14 cellular contexts compared by ENCODE assay signal in genomic region chr11:36195496-36196346, GRCh38.
DNase-seq lines count a peak whose midpoint lies in the region; TF ChIP-seq lines count a peak whose summit lies in the region.
"Had no signal": no experiment of that assay in that cellular context is flagged by ENCODE, and none has a peak within 500 bp of the region (broad histone marks: within the 10 kb centered on the region; RNA-seq: fewer than 3 reads in every experiment).

No MANE protein-coding gene starts in this region.

- no peak overlapping the region for H3K23ac ChIP-seq in mesenchymal stem cell (ENCODE audit: low read length in 2 of 2)

- H3K27ac ChIP-seq in mesenchymal stem cell (ENCODE audit: low read length, poor library complexity, severe bottlenecking) (no peak overlapping the region), brain microvascular endothelial cell (no peak overlapping the region)
- H3K27ac ChIP-seq: colonic mucosa had no signal

- peaks cover 2% of the 10 kb centered on the region for H3K79me1 ChIP-seq in mesenchymal stem cell (replicated peaks; ENCODE audit: low read length, poor library complexity, severe bottlenecking)

- peaks cover 0 to 4% of the 10 kb centered on the region in 2 experiments for H3K36me3 ChIP-seq in mesenchymal stem cell (ENCODE audit: control insufficient read depth in 1 of 2, insufficient read depth in 2 of 2, low read depth in 1 of 2, low read length in 2 of 2)
- no peaks in the 10 kb centered on the region for H3K36me3 ChIP-seq in brain microvascular endothelial cell (replicated peaks)
- H3K36me3 ChIP-seq: colonic mucosa had no signal

- H3K14ac ChIP-seq in mesenchymal stem cell (ENCODE audit: low read length in 2 of 2), result no peak overlapping the region

- peak overlapping the region; percentile 17 for H3K9ac ChIP-seq in mesenchymal stem cell (ENCODE audit: low read length)

- H4K91ac ChIP-seq in mesenchymal stem cell (ENCODE audit: low read length), result no peak overlapping the region

- H3K4me2 ChIP-seq in mesenchymal stem cell (ENCODE audit: low read length, poor library complexity, severe bottlenecking), result no peak overlapping the region

- H4K8ac ChIP-seq in mesenchymal stem cell (ENCODE audit: low read length), result no peak overlapping the region

- in situ Hi-C loops in GM13977 (cut with MboI; ENCODE audit: low pct_unique_long_range_greater_than_20kb, low sequenced_read_pairs, unreplicated experiment) (no loop called here), brain microvascular endothelial cell (cut with HindIII; ENCODE audit: low pct_ligation_motif_present, low sequenced_read_pairs) (no loop called here)

- H3K27me3 ChIP-seq in mesenchymal stem cell (ENCODE audit: control insufficient read depth in 1 of 2, insufficient read depth in 1 of 2, low read length in 2 of 2) (no peaks in the 10 kb centered on the region), brain microvascular endothelial cell (replicated peaks) (no peaks in the 10 kb centered on the region)
- H3K27me3 ChIP-seq: colonic mucosa had no signal

- H2AK5ac ChIP-seq in mesenchymal stem cell (ENCODE audit: low read length, severe bottlenecking), result no peak overlapping the region

- 89% methylated on average over 3 of the region's 5 CpGs for WGBS in mesenchymal stem cell

- peaks cover 4% of the 10 kb centered on the region for H3K4me1 ChIP-seq in mesenchymal stem cell (ENCODE audit: control insufficient read depth, insufficient read depth, low read depth, low read length)
- H3K4me1 ChIP-seq: colonic mucosa had no signal

- no peak overlapping the region for H3K18ac ChIP-seq in mesenchymal stem cell (ENCODE audit: low read depth in 1 of 2, low read length in 2 of 2)

- H3K4me3 ChIP-seq in mesenchymal stem cell (ENCODE audit: insufficient read depth in 1 of 2, low read depth in 1 of 2, low read length in 2 of 2), result peak overlapping the region in 1 of 2 experiments; percentile 34
- no peak overlapping the region for H3K4me3 ChIP-seq in brain microvascular endothelial cell (ENCODE audit: low read depth, low read length)
- H3K4me3 ChIP-seq: colonic mucosa had no signal

- no peaks in the 10 kb centered on the region for H3K9me3 ChIP-seq in mesenchymal stem cell (ENCODE audit: control insufficient read depth, low read length)
- H3K9me3 ChIP-seq: colonic mucosa had no signal

- H2BK120ac ChIP-seq in mesenchymal stem cell (ENCODE audit: low read depth, low read length), result no peak overlapping the region

- H3K4ac ChIP-seq in mesenchymal stem cell (ENCODE audit: low read depth in 1 of 2, low read length in 2 of 2), result no peak overlapping the region

- no peak overlapping the region for H2BK5ac ChIP-seq in mesenchymal stem cell (ENCODE audit: low read depth, low read length, poor library complexity, severe bottlenecking)

- no peak for TF ChIP-seq CTCF in GM13977 (IDR thresholded peaks at IDR 0.05; ENCODE audit: extremely low read depth, insufficient read depth, missing control alignments)
- no peak for TF ChIP-seq CTCF in brain microvascular endothelial cell (IDR thresholded peaks at IDR 0.05; ENCODE audit: low read depth, low read length, missing control alignments)

- no peak overlapping the region for H2BK15ac ChIP-seq in mesenchymal stem cell (ENCODE audit: low read depth, poor library complexity, severe bottlenecking)

- H2BK12ac ChIP-seq in mesenchymal stem cell (ENCODE audit: low read length in 2 of 2), result no peak overlapping the region

- DNase-seq in AG20443 (ENCODE audit: low spot score) (peak; percentile 53), NCI-H2171 (lab: John Stamatoyannopoulos, UW) (peak; percentile 95), fibroblast of gingiva (ENCODE audit: low read depth) (peak; percentile 48), mesenchymal stem cell (no peak), GM13977 (ENCODE audit: low spot score) (no peak), NCI-H187 treated with DMSO at 0.1 percent for 48 hours (lab: John Stamatoyannopoulos, UW) (no peak), brain microvascular endothelial cell (no peak), NK-92 (lab: John Stamatoyannopoulos, UW; ENCODE audit: unreplicated experiment) (no peak)
- DNase-seq: activated CD4-positive, alpha-beta T cell treated with anti-CD3 and anti-CD28 coated beads for 1 hour; activated T-cell treated with anti-CD3 and anti-CD28 coated beads for 4 hours; colonic mucosa; DMS153; NCI-H1105 treated with DMSO at 0.1 percent for 48 hours; stimulated activated CD4-positive, alpha-beta T cell treated with anti-CD3 and anti-CD28 coated beads, Interleukin-12 subunit alpha, Interleukin-12 subunit beta, amount 100 ng/mL, for 4 hours had no signal

- H2AFZ ChIP-seq in mesenchymal stem cell (ENCODE audit: low read depth, low read length), result no peak overlapping the region

Comparison
In these comparisons a context has a peak if more than half of its experiments do, and no peak if none do; other contexts are left out.
1. DNase-seq: peak in AG20443 (single experiment), NCI-H2171 (single experiment) and fibroblast of gingiva (single experiment); none in mesenchymal stem cell (single experiment), GM13977 (single experiment), NCI-H187 treated with DMSO at 0.1 percent for 48 hours (single experiment), brain microvascular endothelial cell (single experiment) and NK-92 (single experiment).